2 cellular contexts compared by ENCODE assay signal in the genomic region with DNA sequence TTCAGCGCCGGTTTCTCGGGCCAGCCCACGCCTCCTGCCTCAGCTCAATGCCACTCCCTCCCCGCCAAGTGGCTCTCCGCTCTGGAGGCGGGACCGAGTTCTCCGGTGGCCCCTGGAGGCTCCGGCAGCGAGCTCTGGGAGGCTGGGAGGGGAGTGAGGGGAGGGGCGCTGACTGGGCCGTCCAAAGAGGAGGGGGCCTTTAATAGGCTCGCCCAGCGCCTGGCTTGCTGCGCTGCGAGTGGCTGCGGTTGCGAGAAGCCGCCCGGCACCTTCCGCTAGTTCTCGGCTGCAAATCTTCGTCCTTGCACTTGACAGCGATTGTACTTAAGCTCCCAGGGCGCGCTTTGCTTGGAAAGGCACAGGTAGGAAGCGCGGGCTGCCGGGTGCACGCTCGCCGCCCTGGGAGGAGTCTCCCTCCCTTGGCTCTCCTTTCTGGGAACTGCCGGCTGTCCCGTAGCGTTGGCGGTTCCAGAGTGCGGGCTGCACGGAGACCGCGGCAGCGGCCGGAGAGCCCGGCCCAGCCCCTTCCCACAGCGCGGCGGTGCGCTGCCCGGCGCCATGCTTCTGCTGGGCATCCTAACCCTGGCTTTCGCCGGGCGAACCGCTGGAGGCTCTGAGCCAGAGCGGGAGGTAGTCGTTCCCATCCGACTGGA.
TF ChIP-seq lines count a peak whose summit lies in the region.

A gene with protein sequence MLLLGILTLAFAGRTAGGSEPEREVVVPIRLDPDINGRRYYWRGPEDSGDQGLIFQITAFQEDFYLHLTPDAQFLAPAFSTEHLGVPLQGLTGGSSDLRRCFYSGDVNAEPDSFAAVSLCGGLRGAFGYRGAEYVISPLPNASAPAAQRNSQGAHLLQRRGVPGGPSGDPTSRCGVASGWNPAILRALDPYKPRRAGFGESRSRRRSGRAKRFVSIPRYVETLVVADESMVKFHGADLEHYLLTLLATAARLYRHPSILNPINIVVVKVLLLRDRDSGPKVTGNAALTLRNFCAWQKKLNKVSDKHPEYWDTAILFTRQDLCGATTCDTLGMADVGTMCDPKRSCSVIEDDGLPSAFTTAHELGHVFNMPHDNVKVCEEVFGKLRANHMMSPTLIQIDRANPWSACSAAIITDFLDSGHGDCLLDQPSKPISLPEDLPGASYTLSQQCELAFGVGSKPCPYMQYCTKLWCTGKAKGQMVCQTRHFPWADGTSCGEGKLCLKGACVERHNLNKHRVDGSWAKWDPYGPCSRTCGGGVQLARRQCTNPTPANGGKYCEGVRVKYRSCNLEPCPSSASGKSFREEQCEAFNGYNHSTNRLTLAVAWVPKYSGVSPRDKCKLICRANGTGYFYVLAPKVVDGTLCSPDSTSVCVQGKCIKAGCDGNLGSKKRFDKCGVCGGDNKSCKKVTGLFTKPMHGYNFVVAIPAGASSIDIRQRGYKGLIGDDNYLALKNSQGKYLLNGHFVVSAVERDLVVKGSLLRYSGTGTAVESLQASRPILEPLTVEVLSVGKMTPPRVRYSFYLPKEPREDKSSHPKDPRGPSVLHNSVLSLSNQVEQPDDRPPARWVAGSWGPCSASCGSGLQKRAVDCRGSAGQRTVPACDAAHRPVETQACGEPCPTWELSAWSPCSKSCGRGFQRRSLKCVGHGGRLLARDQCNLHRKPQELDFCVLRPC (plus strand): TSS at position 230 of the 653 bp plus-strand sequence. CDS start 329 bp downstream, at position 559.

TF ChIP-seq in SK-N-SH treated with all-trans-retinoic acid at 6 μM for 48 hours, 23 proteins besides CTCF, POLR2A, EP300 and RAD21:
- no peak for TF ChIP-seq PPARA (CRISPR knock-in tag; IDR thresholded peaks at IDR 0.05; ENCODE audit: borderline replicate concordance)
- TF ChIP-seq BACH2 (CRISPR knock-in tag; IDR thresholded peaks at IDR 0.05; ENCODE audit: borderline replicate concordance): no peak
- no peak for TF ChIP-seq ZNF565 (CRISPR knock-in tag; conservative IDR thresholded peaks at IDR 0.05; ENCODE audit: low read depth)
- no peak for TF ChIP-seq ZNF8 (CRISPR knock-in tag; IDR thresholded peaks at IDR 0.05)
- TF ChIP-seq RARB (CRISPR knock-in tag; IDR thresholded peaks at IDR 0.05): no peak
- TF ChIP-seq ZC3H10 (CRISPR knock-in tag; IDR thresholded peaks at IDR 0.05): no peak
- TF ChIP-seq CSDC2 (CRISPR knock-in tag; IDR thresholded peaks at IDR 0.05): no peak
- TF ChIP-seq ISL1 (CRISPR knock-in tag; IDR thresholded peaks at IDR 0.05): no peak
- TF ChIP-seq, protein P1, sequence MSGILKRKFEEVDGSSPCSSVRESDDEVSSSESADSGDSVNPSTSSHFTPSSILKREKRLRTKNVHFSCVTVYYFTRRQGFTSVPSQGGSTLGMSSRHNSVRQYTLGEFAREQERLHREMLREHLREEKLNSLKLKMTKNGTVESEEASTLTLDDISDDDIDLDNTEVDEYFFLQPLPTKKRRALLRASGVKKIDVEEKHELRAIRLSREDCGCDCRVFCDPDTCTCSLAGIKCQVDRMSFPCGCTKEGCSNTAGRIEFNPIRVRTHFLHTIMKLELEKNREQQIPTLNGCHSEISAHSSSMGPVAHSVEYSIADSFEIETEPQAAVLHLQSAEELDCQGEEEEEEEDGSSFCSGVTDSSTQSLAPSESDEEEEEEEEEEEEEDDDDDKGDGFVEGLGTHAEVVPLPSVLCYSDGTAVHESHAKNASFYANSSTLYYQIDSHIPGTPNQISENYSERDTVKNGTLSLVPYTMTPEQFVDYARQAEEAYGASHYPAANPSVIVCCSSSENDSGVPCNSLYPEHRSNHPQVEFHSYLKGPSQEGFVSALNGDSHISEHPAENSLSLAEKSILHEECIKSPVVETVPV (CRISPR knock-in tag; IDR thresholded peaks at IDR 0.05): no peak
- TF ChIP-seq, protein P2, sequence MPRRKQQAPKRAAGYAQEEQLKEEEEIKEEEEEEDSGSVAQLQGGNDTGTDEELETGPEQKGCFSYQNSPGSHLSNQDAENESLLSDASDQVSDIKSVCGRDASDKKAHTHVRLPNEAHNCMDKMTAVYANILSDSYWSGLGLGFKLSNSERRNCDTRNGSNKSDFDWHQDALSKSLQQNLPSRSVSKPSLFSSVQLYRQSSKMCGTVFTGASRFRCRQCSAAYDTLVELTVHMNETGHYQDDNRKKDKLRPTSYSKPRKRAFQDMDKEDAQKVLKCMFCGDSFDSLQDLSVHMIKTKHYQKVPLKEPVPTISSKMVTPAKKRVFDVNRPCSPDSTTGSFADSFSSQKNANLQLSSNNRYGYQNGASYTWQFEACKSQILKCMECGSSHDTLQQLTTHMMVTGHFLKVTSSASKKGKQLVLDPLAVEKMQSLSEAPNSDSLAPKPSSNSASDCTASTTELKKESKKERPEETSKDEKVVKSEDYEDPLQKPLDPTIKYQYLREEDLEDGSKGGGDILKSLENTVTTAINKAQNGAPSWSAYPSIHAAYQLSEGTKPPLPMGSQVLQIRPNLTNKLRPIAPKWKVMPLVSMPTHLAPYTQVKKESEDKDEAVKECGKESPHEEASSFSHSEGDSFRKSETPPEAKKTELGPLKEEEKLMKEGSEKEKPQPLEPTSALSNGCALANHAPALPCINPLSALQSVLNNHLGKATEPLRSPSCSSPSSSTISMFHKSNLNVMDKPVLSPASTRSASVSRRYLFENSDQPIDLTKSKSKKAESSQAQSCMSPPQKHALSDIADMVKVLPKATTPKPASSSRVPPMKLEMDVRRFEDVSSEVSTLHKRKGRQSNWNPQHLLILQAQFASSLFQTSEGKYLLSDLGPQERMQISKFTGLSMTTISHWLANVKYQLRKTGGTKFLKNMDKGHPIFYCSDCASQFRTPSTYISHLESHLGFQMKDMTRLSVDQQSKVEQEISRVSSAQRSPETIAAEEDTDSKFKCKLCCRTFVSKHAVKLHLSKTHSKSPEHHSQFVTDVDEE (CRISPR knock-in tag; IDR thresholded peaks at IDR 0.05): no peak
- TF ChIP-seq TOX (CRISPR knock-in tag; IDR thresholded peaks at IDR 0.05; ENCODE audit: borderline replicate concordance): no peak
- no peak for TF ChIP-seq SNAI2 (CRISPR knock-in tag; IDR thresholded peaks at IDR 0.05)
- TF ChIP-seq, protein P3, sequence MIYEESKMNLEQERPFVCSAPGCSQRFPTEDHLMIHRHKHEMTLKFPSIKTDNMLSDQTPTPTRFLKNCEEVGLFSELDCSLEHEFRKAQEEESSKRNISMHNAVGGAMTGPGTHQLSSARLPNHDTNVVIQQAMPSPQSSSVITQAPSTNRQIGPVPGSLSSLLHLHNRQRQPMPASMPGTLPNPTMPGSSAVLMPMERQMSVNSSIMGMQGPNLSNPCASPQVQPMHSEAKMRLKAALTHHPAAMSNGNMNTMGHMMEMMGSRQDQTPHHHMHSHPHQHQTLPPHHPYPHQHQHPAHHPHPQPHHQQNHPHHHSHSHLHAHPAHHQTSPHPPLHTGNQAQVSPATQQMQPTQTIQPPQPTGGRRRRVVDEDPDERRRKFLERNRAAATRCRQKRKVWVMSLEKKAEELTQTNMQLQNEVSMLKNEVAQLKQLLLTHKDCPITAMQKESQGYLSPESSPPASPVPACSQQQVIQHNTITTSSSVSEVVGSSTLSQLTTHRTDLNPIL (CRISPR knock-in tag; IDR thresholded peaks at IDR 0.05; ENCODE audit: low read depth): no peak
- no peak for TF ChIP-seq ZFP3 (CRISPR knock-in tag; IDR thresholded peaks at IDR 0.05)
- TF ChIP-seq, protein P4, sequence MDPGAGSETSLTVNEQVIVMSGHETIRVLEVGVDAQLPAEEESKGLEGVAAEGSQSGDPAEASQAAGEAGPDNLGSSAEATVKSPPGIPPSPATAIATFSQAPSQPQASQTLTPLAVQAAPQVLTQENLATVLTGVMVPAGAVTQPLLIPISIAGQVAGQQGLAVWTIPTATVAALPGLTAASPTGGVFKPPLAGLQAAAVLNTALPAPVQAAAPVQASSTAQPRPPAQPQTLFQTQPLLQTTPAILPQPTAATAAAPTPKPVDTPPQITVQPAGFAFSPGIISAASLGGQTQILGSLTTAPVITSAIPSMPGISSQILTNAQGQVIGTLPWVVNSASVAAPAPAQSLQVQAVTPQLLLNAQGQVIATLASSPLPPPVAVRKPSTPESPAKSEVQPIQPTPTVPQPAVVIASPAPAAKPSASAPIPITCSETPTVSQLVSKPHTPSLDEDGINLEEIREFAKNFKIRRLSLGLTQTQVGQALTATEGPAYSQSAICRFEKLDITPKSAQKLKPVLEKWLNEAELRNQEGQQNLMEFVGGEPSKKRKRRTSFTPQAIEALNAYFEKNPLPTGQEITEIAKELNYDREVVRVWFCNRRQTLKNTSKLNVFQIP (CRISPR knock-in tag; IDR thresholded peaks at IDR 0.05; ENCODE audit: borderline replicate concordance, low read depth): no peak
- TF ChIP-seq ZNF70 (CRISPR knock-in tag; IDR thresholded peaks at IDR 0.05): no peak

TF ChIP-seq in H1, 55 proteins besides CTCF, POLR2A, EP300 and RAD21:
- no peak; the same call in 1 of the 2 replicates for TF ChIP-seq YY1 (IDR thresholded peaks at IDR 0.05; ENCODE audit: low read depth, low read length)
- no peak for TF ChIP-seq TEAD4 (IDR thresholded peaks at IDR 0.05; ENCODE audit: low read depth, low read length)
- peak; percentile 26 for TF ChIP-seq TBP (IDR thresholded peaks at IDR 0.05; ENCODE audit: low read depth, low read length)
- peak; percentile 45; the same call in 1 of the 2 replicates for TF ChIP-seq TAF1 (IDR thresholded peaks at IDR 0.05; ENCODE audit: low read depth, low read length)
- TF ChIP-seq POLR2AphosphoS5 (IDR thresholded peaks at IDR 0.05; ENCODE audit: low read depth, low read length): 0 out of 2 replicates have a peak, but pooled peaks have one; percentile 30
- no peak for TF ChIP-seq NRF1 (IDR thresholded peaks at IDR 0.05; ENCODE audit: low read depth, low read length)
- peak; percentile 66; the same call in 1 of the 2 replicates for TF ChIP-seq RBBP5 (IDR thresholded peaks at IDR 0.05; ENCODE audit: borderline replicate concordance, low read depth, low read length)
- TF ChIP-seq RNF2 (IDR thresholded peaks at IDR 0.05; ENCODE audit: borderline replicate concordance, low read depth, low read length, missing control alignments, poor library complexity, severe bottlenecking): no peak
- 0 out of 4 replicates have a peak, but pooled peaks of 1 of the 2 experiments have one; percentile 25 for TF ChIP-seq HDAC2 (IDR thresholded peaks at IDR 0.05; ENCODE audit: borderline replicate concordance in 1 of 2, low read depth in 2 of 2, low read length in 2 of 2)
- peak; percentile 32 to 77; a peak in 2 of 4 replicates for TF ChIP-seq SIN3A (conservative IDR thresholded peaks at IDR 0.05 in 1 of 2, IDR thresholded peaks at IDR 0.05 in 1 of 2; ENCODE audit: low read depth in 1 of 2, low read length in 2 of 2)
- TF ChIP-seq BACH1 (IDR thresholded peaks at IDR 0.05; ENCODE audit: low read length): no peak
- no peak for TF ChIP-seq CTBP2 (IDR thresholded peaks at IDR 0.05; ENCODE audit: borderline replicate concordance, insufficient read depth, insufficient read length, low read length)
- no peak for TF ChIP-seq FOSL1 (IDR thresholded peaks at IDR 0.05; ENCODE audit: insufficient read depth, low read depth, low read length)
- TF ChIP-seq, protein P5, sequence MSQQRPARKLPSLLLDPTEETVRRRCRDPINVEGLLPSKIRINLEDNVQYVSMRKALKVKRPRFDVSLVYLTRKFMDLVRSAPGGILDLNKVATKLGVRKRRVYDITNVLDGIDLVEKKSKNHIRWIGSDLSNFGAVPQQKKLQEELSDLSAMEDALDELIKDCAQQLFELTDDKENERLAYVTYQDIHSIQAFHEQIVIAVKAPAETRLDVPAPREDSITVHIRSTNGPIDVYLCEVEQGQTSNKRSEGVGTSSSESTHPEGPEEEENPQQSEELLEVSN (IDR thresholded peaks at IDR 0.05): peak; percentile 45
- no peak for TF ChIP-seq JUND (IDR thresholded peaks at IDR 0.05; ENCODE audit: low read length)
- TF ChIP-seq SP2 (IDR thresholded peaks at IDR 0.05; ENCODE audit: low read length): no peak
- peak; percentile 2 for TF ChIP-seq KDM4A (IDR thresholded peaks at IDR 0.05; ENCODE audit: low read depth, low read length, severe bottlenecking)
- TF ChIP-seq SUZ12 (IDR thresholded peaks at IDR 0.05; ENCODE audit: low read length): no peak
- TF ChIP-seq, protein P6, sequence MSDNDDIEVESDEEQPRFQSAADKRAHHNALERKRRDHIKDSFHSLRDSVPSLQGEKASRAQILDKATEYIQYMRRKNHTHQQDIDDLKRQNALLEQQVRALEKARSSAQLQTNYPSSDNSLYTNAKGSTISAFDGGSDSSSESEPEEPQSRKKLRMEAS (IDR thresholded peaks at IDR 0.05): peak; percentile 70
- no peak for TF ChIP-seq GTF2F1 (IDR thresholded peaks at IDR 0.05; ENCODE audit: borderline replicate concordance, low read depth, low read length)
- TF ChIP-seq SP1 (IDR thresholded peaks at IDR 0.05; ENCODE audit: low read depth, low read length): no peak
- TF ChIP-seq NANOG (IDR thresholded peaks at IDR 0.05; ENCODE audit: insufficient read depth, low read depth, low read length, poor library complexity, severe bottlenecking): no peak
- no peak for TF ChIP-seq TAF7 (optimal IDR thresholded peaks at IDR 0.05; ENCODE audit: borderline replicate concordance, low read depth, low read length)
- no peak for TF ChIP-seq CBX8 (IDR thresholded peaks at IDR 0.05; ENCODE audit: borderline replicate concordance, low read depth, low read length)
- TF ChIP-seq ASH2L (IDR thresholded peaks at IDR 0.05; ENCODE audit: low read length): no peak
- TF ChIP-seq, protein P7, sequence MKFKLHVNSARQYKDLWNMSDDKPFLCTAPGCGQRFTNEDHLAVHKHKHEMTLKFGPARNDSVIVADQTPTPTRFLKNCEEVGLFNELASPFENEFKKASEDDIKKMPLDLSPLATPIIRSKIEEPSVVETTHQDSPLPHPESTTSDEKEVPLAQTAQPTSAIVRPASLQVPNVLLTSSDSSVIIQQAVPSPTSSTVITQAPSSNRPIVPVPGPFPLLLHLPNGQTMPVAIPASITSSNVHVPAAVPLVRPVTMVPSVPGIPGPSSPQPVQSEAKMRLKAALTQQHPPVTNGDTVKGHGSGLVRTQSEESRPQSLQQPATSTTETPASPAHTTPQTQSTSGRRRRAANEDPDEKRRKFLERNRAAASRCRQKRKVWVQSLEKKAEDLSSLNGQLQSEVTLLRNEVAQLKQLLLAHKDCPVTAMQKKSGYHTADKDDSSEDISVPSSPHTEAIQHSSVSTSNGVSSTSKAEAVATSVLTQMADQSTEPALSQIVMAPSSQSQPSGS (IDR thresholded peaks at IDR 0.05; ENCODE audit: low read length): no peak
